1 cellular context compared by ENCODE assay signal in the genomic region with DNA sequence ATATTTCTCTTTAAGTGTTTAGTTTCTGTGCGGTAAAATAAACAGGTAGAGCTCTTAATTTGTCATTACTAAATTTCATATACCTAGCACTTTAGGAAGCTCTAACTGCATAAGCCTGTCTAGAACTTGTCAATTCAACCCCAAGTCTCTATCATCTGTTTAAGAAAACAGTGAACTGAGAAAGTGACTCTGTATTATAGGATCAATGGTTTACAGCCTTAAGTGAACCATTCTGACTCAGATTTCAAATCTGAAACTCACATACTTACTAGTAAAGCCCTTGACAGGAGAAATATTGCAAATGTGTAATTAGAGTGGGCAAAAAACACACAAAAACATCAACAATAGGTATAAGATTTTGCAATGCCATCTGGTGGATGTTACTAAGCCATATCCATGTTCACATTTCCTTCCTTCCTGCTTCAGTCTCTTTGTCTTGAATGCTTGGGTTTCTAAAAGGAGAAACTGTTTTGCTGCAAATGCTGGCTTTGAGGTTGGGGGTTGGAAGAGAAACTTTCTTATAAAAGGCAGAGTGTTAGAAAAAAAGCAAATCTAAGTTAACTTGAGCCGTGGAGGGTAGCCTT.
TF ChIP-seq lines count a peak whose summit lies in the region.

No MANE protein-coding gene starts in this region.

TF ChIP-seq in GM12878, 131 proteins besides CTCF, POLR2A, EP300 and RAD21 (continued from another document):
- TF ChIP-seq HDGF (IDR thresholded peaks at IDR 0.05) (no peak), CHD4 (IDR thresholded peaks at IDR 0.05) (no peak)
